Comparison of ENCODE assay signal across 1 cellular context in genomic region chr22:39282642-39283311, GRCh38.
TF ChIP-seq lines count a peak whose summit lies in the region.

No MANE protein-coding gene starts in this region.

TF ChIP-seq in H1, 55 proteins besides CTCF, POLR2A, EP300 and RAD21:
- TF ChIP-seq HDAC2 (IDR thresholded peaks at IDR 0.05; ENCODE audit: borderline replicate concordance in 1 of 2, low read depth in 2 of 2, low read length in 2 of 2) (no peak), SIX5 (IDR thresholded peaks at IDR 0.05; ENCODE audit: low read depth, low read length) (no peak), TEAD4 (IDR thresholded peaks at IDR 0.05; ENCODE audit: low read depth, low read length) (no peak), USF2 (IDR thresholded peaks at IDR 0.05; ENCODE audit: low read length) (no peak), ATF3 (IDR thresholded peaks at IDR 0.05; ENCODE audit: insufficient read depth, low read depth, low read length) (no peak), PHF8 (conservative IDR thresholded peaks at IDR 0.05; ENCODE audit: low read depth, low read length) (no peak), SRF (IDR thresholded peaks at IDR 0.05; ENCODE audit: low read depth, low read length) (no peak), CREB1 (IDR thresholded peaks at IDR 0.05) (no peak)
